Comparison of ENCODE assay signal across 11 cellular contexts in genomic region chr1:115771094-115771846, GRCh38. TPM values are rescaled to one million over a fixed set of nuclear protein-coding genes. Genes with fewer than 3 reads are reported as not detected.
DNase-seq lines count a peak whose midpoint lies in the region; ATAC-seq, FAIRE-seq and TF ChIP-seq lines count a peak whose summit lies in the region.
"Had no signal": no experiment of that assay in that cellular context is flagged by ENCODE, and none has a peak within 500 bp of the region (broad histone marks: within the 10 kb centered on the region; RNA-seq: fewer than 3 reads in every experiment).

No MANE protein-coding gene starts in this region.

- no peak for TF ChIP-seq RAD21 in H1 (IDR thresholded peaks at IDR 0.05 in 1 of 2, conservative IDR thresholded peaks at IDR 0.05 in 1 of 2; ENCODE audit: low read depth in 2 of 2, low read length in 2 of 2)

- H3K23ac ChIP-seq in H1 (ENCODE audit: insufficient read length) = no peak overlapping the region

- H3K18ac ChIP-seq in H1 (ENCODE audit: extremely low read depth, low read length) = no peak overlapping the region

- ATAC-seq in GM19463 (IDR thresholded peaks at IDR 0.05; ENCODE audit: unreplicated experiment) (peak; percentile 23), HG03565 (IDR thresholded peaks at IDR 0.05; ENCODE audit: unreplicated experiment) (peak; percentile 8), GM21529 (IDR thresholded peaks at IDR 0.05; ENCODE audit: unreplicated experiment) (no peak)

- TF ChIP-seq EP300 in H1 (IDR thresholded peaks at IDR 0.05; ENCODE audit: borderline replicate concordance in 1 of 2, low read depth in 2 of 2, low read length in 2 of 2) = no peak

- H2AFZ ChIP-seq in H1 (ENCODE audit: low read length) = peak overlapping the region; percentile 71
- peak overlapping the region; percentile 6 for H2AFZ ChIP-seq in neuron (ENCODE audit: low read depth, low read length)

- peak overlapping the region; percentile 58 for H4K91ac ChIP-seq in H1 (replicated peaks; ENCODE audit: insufficient read length, low read length)

- H2BK20ac ChIP-seq in H1 (ENCODE audit: low read length) = no peak overlapping the region

- H3K36me3 ChIP-seq in H1 (ENCODE audit: control insufficient read depth in 2 of 4, insufficient read depth in 4 of 4, low read length in 3 of 4) (no peaks in the 10 kb centered on the region), neuron (ENCODE audit: insufficient read depth, low read length) (no peaks in the 10 kb centered on the region)

- POLR2A ChIA-PET in H1 (lab: Charles Lee; ENCODE audit: partially characterized antibody) = interaction anchor here (1.2 to 1.3 kb wide), 2 partner anchors 54 to 67 kb away, joined by 3 read pairs; no protein-coding TSS in a partner anchor

- H3K79me2 ChIP-seq in H1 (ENCODE audit: control insufficient read depth in 1 of 2, insufficient read depth in 2 of 2, low read length in 2 of 2) = no peaks in the 10 kb centered on the region

- H3K9ac ChIP-seq in H1 (replicated peaks in 1 of 4; ENCODE audit: extremely low read depth in 1 of 4, low read depth in 3 of 4, low read length in 3 of 4) = no peak overlapping the region

- CTCF ChIA-PET in H1 (lab: Charles Lee; ENCODE audit: partially characterized antibody) = interaction anchor here (0.6 to 16.1 kb wide), 37 partner anchors 9 to 1180 kb away, joined by 3 to 370 read pairs (median 4); no protein-coding TSS in a partner anchor

- no peak overlapping the region for H2BK5ac ChIP-seq in H1 (ENCODE audit: low read depth, low read length)

- H3K4me2 ChIP-seq in H1 (ENCODE audit: insufficient read depth in 1 of 2, low read depth in 2 of 2, low read length in 2 of 2) = peak overlapping the region; percentile 25 to 63; a peak in 3 of 4 replicates

- H2BK15ac ChIP-seq in H1 (ENCODE audit: low read length) = no peak overlapping the region

- no peak overlapping the region for H4K8ac ChIP-seq in H1 (ENCODE audit: extremely low read depth, insufficient read depth, low read length)

- no peak overlapping the region for H3K4ac ChIP-seq in H1 (replicated peaks; ENCODE audit: insufficient read length, low read depth, low read length)

- no peak for TF ChIP-seq POLR2A in H1 (IDR thresholded peaks at IDR 0.05; ENCODE audit: control extremely low read depth in 1 of 2, low read depth in 2 of 2, low read length in 2 of 2)

- H3K14ac ChIP-seq in H1 (ENCODE audit: insufficient read length) = no peak overlapping the region

- 60% methylated on average over 14 of the region's 14 CpGs; no CpG with 5 or more reads in 1 of the 2 experiments for WGBS in H1 (ENCODE audit: extremely low coverage in 1 of 2, insufficient coverage in 1 of 2, insufficient read length in 1 of 2, insufficient replicate concordance in 2 of 2, low coverage in 1 of 2, low lambda C conversion rate in 2 of 2, missing lambda C conversion rate in 1 of 2), 2 experiments

- H3K56ac ChIP-seq in H1 (replicated peaks; ENCODE audit: insufficient read length, low read depth, low read length) = no peak overlapping the region

- H3K4me1 ChIP-seq in H1 (replicated peaks in 1 of 4; ENCODE audit: control insufficient read depth in 3 of 4, insufficient read depth in 4 of 4, low read length in 3 of 4) (no peaks in the 10 kb centered on the region; a peak in 2 of 7 replicates), neuron (ENCODE audit: insufficient read depth, low read length) (no peaks in the 10 kb centered on the region)

- no peaks in the 10 kb centered on the region for H3K27me3 ChIP-seq in H1 (replicated peaks in 1 of 4; ENCODE audit: control insufficient read depth in 3 of 4, extremely low read depth in 1 of 4, insufficient read depth in 3 of 4, low read length in 3 of 4)
- H3K27me3 ChIP-seq in neuron (ENCODE audit: insufficient read depth, low read length) = no peaks in the 10 kb centered on the region

- FAIRE-seq in H1 (lab: Jason Lieb, UNC) = no peak

- H3K9me3 ChIP-seq in H1 (ENCODE audit: insufficient read depth in 2 of 2, low read depth in 1 of 2, low read length in 1 of 2) = no peaks in the 10 kb centered on the region
- no peaks in the 10 kb centered on the region for H3K9me3 ChIP-seq in neuron (ENCODE audit: low read length)

- H2BK12ac ChIP-seq in H1 (ENCODE audit: low read depth, low read length) = no peak overlapping the region

- no peak overlapping the region for H2BK120ac ChIP-seq in H1 (replicated peaks; ENCODE audit: low read depth, low read length)

- no peak overlapping the region for H3K27ac ChIP-seq in H1 (ENCODE audit: low read depth, low read length)

- H4K5ac ChIP-seq in H1 (ENCODE audit: insufficient read length, low read depth, low read length) = no peak overlapping the region

- DNase-seq in H1 (ENCODE audit: low read depth in 1 of 2, low spot score in 2 of 2) (peak; percentile 29 to 72), NCI-H1436 treated with DMSO at 0.1 percent for 48 hours (lab: John Stamatoyannopoulos, UW) (no peak), MV-4-11 (lab: John Stamatoyannopoulos, UW) (no peak)
- DNase-seq in activated CD4-positive, alpha-beta T cell treated with anti-CD3 and anti-CD28 coated beads, Interleukin-2, amount 50 U/mL, for 4 hours = no peak

- H3K23me2 ChIP-seq in H1 (ENCODE audit: low read depth, low read length) = no peaks in the 10 kb centered on the region; the same call in 1 of the 2 replicates

- no peak for TF ChIP-seq CTCF in H1 (IDR thresholded peaks at IDR 0.05; ENCODE audit: control extremely low read depth in 1 of 3, insufficient read depth in 1 of 3, low read depth in 1 of 3, low read length in 3 of 3)

- no peaks in the 10 kb centered on the region for H4K20me1 ChIP-seq in H1 (replicated peaks in 1 of 2; ENCODE audit: control insufficient read depth in 1 of 2, insufficient read depth in 2 of 2, low read length in 2 of 2)

- H2AK5ac ChIP-seq in H1 (ENCODE audit: low read depth, low read length) = no peak overlapping the region

- H3K79me1 ChIP-seq in H1 (ENCODE audit: low read depth, low read length) = no peaks in the 10 kb centered on the region

- peak overlapping the region in 3 of 4 experiments; percentile 13 to 47 (median 30); a peak in 4 of 8 replicates for H3K4me3 ChIP-seq in H1 (ENCODE audit: extremely low read depth in 1 of 4, insufficient read depth in 2 of 4, low read depth in 3 of 4, low read length in 4 of 4)
- H3K4me3 ChIP-seq in neuron (ENCODE audit: low read length) = no peak overlapping the region

TF ChIP-seq in H1, 55 proteins besides CTCF, POLR2A, EP300 and RAD21:
- TF ChIP-seq MAFK (IDR thresholded peaks at IDR 0.05; ENCODE audit: low read depth, low read length) (no peak), RXRA (IDR thresholded peaks at IDR 0.05; ENCODE audit: insufficient read depth, low read depth, low read length) (no peak), YY1 (IDR thresholded peaks at IDR 0.05; ENCODE audit: low read depth, low read length) (no peak), SIX5 (IDR thresholded peaks at IDR 0.05; ENCODE audit: low read depth, low read length) (no peak), BCL11A (IDR thresholded peaks at IDR 0.05; ENCODE audit: low read depth in 2 of 2, low read length in 2 of 2) (no peak), HDAC2 (IDR thresholded peaks at IDR 0.05; ENCODE audit: borderline replicate concordance in 1 of 2, low read depth in 2 of 2, low read length in 2 of 2) (no peak), GABPA (IDR thresholded peaks at IDR 0.05; ENCODE audit: borderline replicate concordance, insufficient read depth, low read length) (no peak), CHD2 (IDR thresholded peaks at IDR 0.05; ENCODE audit: low read length) (no peak), BRCA1 (IDR thresholded peaks at IDR 0.05; ENCODE audit: low read depth, low read length) (no peak), SUZ12 (IDR thresholded peaks at IDR 0.05; ENCODE audit: low read length) (no peak), E2F6 (IDR thresholded peaks at IDR 0.05) (no peak; the same call in 1 of the 2 replicates), RBBP5 (IDR thresholded peaks at IDR 0.05; ENCODE audit: borderline replicate concordance, low read depth, low read length) (no peak), SP4 (IDR thresholded peaks at IDR 0.05; ENCODE audit: low read length) (no peak), KDM5A (IDR thresholded peaks at IDR 0.05; ENCODE audit: low read length) (no peak)

RNA-seq across cellular contexts. Expression of gene CASQ2, which starts 2.8 kb away (rescaled TPM):
- not detected in 2 replicates for total RNA-seq in H1 (2021; fragmentation: NEBNext Ultra II Directional; extraction: Animal tissue kit (Norgen Biotek cat#: 25700))
- not detected in 2 replicates for polyA plus RNA-seq in H1 (2011; rRNA removed)
- not detected for polyA plus RNA-seq in H1 (2011; cell fraction: cytosol; rRNA removed)
- not detected for polyA plus RNA-seq in H1 (2011; cell fraction: nucleus; rRNA removed)
- polyA plus RNA-seq in H1 (2012, experiment 1 of 2) = not detected in 4 replicates
- not detected for polyA plus RNA-seq in H1 (2012, experiment 2 of 2)
- polyA plus RNA-seq in H1 (2013, experiment 1 of 2) = not detected
- polyA plus RNA-seq in H1 (2013, experiment 2 of 2) = not detected
- not detected in 2 replicates for polyA minus RNA-seq in H1 (2011; rRNA and poly(A)+ RNA removed)
- polyA minus RNA-seq in H1 (2011; cell fraction: cytosol; rRNA and poly(A)+ RNA removed) = not detected
- polyA minus RNA-seq in H1 (2011; cell fraction: nucleus; rRNA and poly(A)+ RNA removed) = not detected
- total RNA-seq: activated T-helper 1 cell treated with anti-CD3 and anti-CD28 coated beads, Interleukin-12 subunit alpha, Interleukin-12 subunit beta, Interleukin-2, Interleukin-4 antibody, amounts not matched to agents 30 ng/mL and 10 ng/mL and 1 ng/mL, durations not matched to agents 14 hours and 24 hours and 36 hours; mononuclear cell had no signal
- polyA plus RNA-seq: IgD-negative memory B cell had no signal

Comparison
In these comparisons a context has a peak if more than half of its experiments do, and no peak if none do; other contexts are left out.
1. DNase-seq: peak in H1 (2 of 2); none in NCI-H1436 treated with DMSO at 0.1 percent for 48 hours (single experiment), activated CD4-positive, alpha-beta T cell treated with anti-CD3 and anti-CD28 coated beads, Interleukin-2, amount 50 U/mL, for 4 hours (0 of 2) and MV-4-11 (single experiment).